1 cellular context compared by ENCODE assay signal in the genomic region with DNA sequence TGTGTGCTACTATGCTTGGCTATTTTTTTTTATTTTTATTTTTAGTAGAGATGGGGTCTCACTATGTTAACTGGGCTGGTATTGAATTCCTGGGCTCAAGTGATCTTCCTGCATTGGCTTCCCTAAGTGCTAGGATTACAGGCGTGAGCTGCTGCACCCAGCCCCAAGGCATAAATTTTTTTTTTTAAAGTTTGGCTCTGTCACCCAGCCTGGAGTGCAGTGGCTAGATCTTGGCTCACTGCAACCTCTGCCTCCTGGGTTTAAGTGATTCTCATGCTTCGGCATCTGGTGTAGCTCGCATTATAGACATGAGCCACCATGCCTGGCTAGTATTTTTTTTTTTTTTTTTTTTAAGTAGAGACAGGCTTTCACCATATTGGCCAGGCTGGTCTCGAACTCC.
TF ChIP-seq lines count a peak whose summit lies in the region.

No MANE protein-coding gene starts in this region.

TF ChIP-seq in IMR-90, 13 proteins besides CTCF, POLR2A, EP300 and RAD21:
- no peak for TF ChIP-seq MAFK (IDR thresholded peaks at IDR 0.05; ENCODE audit: low read depth, low read length)
- TF ChIP-seq FOS (IDR thresholded peaks at IDR 0.05; ENCODE audit: low read depth, low read length): no peak
- TF ChIP-seq USF2 (IDR thresholded peaks at IDR 0.05; ENCODE audit: low read depth, low read length): no peak
- no peak for TF ChIP-seq BHLHE40 (IDR thresholded peaks at IDR 0.05; ENCODE audit: low read depth, low read length)
- no peak for TF ChIP-seq MAZ (IDR thresholded peaks at IDR 0.05; ENCODE audit: borderline replicate concordance, low read depth, low read length)
- no peak for TF ChIP-seq SMC3 (IDR thresholded peaks at IDR 0.05; ENCODE audit: low read depth, low read length)
- no peak for TF ChIP-seq NFE2L2 (IDR thresholded peaks at IDR 0.05; ENCODE audit: low read depth, low read length)
- no peak for TF ChIP-seq RCOR1 (IDR thresholded peaks at IDR 0.05; ENCODE audit: insufficient replicate concordance, low read length)
- TF ChIP-seq RFX5 (IDR thresholded peaks at IDR 0.05; ENCODE audit: low read depth, low read length): no peak
- TF ChIP-seq, protein P1, sequence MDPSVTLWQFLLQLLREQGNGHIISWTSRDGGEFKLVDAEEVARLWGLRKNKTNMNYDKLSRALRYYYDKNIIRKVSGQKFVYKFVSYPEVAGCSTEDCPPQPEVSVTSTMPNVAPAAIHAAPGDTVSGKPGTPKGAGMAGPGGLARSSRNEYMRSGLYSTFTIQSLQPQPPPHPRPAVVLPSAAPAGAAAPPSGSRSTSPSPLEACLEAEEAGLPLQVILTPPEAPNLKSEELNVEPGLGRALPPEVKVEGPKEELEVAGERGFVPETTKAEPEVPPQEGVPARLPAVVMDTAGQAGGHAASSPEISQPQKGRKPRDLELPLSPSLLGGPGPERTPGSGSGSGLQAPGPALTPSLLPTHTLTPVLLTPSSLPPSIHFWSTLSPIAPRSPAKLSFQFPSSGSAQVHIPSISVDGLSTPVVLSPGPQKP (IDR thresholded peaks at IDR 0.05; ENCODE audit: borderline replicate concordance, low read depth, low read length): no peak
- TF ChIP-seq CHD1 (IDR thresholded peaks at IDR 0.05; ENCODE audit: low read depth, low read length): no peak
- no peak for TF ChIP-seq CEBPB (IDR thresholded peaks at IDR 0.05; ENCODE audit: low read depth, low read length)
- TF ChIP-seq MXI1 (IDR thresholded peaks at IDR 0.05; ENCODE audit: borderline replicate concordance, low read depth, low read length): no peak
